ENCODE assay signal across 12 cellular contexts in genomic region chr20:25985597-25985996, GRCh38.
DNase-seq lines count a peak whose midpoint lies in the region; ATAC-seq and FAIRE-seq lines count a peak whose summit lies in the region.
"Had no signal": no experiment of that assay in that cellular context is flagged by ENCODE, and none has a peak within 500 bp of the region (broad histone marks: within the 10 kb centered on the region; RNA-seq: fewer than 3 reads in every experiment).

No MANE protein-coding gene starts in this region.

- ATAC-seq in activated naive CD4-positive, alpha-beta T cell treated with anti-CD3 and anti-CD28 coated beads, Interleukin-2, amount 50 U/mL, for 72 hours: no peak
- ATAC-seq in T-cell (replicated peaks in 1 of 4): no peak
- ATAC-seq in memory B cell (ENCODE audit: low read depth): no peak
- ATAC-seq: gastrocnemius medialis had no signal

- peak overlapping the region; percentile 21 for H3K4me3 Mint-ChIP-seq in activated naive CD4-positive, alpha-beta T cell treated with anti-CD3 and anti-CD28 coated beads, Interleukin-2, amount 10 ng/mL, durations not matched to agents 7 days and 5 days
- H3K4me3 Mint-ChIP-seq in T-cell (peak overlapping the region in 2 of 3 donors; percentile 60 to 68), memory B cell (peak overlapping the region; percentile 72)

- H3K9me3 Mint-ChIP-seq in activated naive CD4-positive, alpha-beta T cell treated with anti-CD3 and anti-CD28 coated beads, Interleukin-2, amount 10 ng/mL, durations not matched to agents 7 days and 5 days: no peaks in the 10 kb centered on the region
- H3K9me3 Mint-ChIP-seq in activated naive CD4-positive, alpha-beta T cell treated with anti-CD3 and anti-CD28 coated beads, Interleukin-2, amount 50 U/mL, for 72 hours: no peaks in the 10 kb centered on the region
- H3K9me3 Mint-ChIP-seq in T-cell (no peaks in the 10 kb centered on the region), memory B cell (no peaks in the 10 kb centered on the region)

- H3K4me1 Mint-ChIP-seq in activated naive CD4-positive, alpha-beta T cell treated with anti-CD3 and anti-CD28 coated beads, Interleukin-2, amount 10 ng/mL, durations not matched to agents 7 days and 5 days: peaks cover 8% of the 10 kb centered on the region
- H3K4me1 Mint-ChIP-seq in T-cell (peaks cover 21 to 42% (median 29%) of the 10 kb centered on the region in 3 donors), memory B cell (peaks cover 12% of the 10 kb centered on the region)

- peaks cover 11% of the 10 kb centered on the region for H3K27me3 Mint-ChIP-seq in activated naive CD4-positive, alpha-beta T cell treated with anti-CD3 and anti-CD28 coated beads, Interleukin-2, amount 10 ng/mL, durations not matched to agents 7 days and 5 days
- H3K27me3 Mint-ChIP-seq in T-cell (peaks cover 0 to 5% of the 10 kb centered on the region in 2 donors), memory B cell (peaks cover 5% of the 10 kb centered on the region)

- CTCF ChIA-PET in activated naive CD4-positive, alpha-beta T cell treated with anti-CD3 and anti-CD28 coated beads, Interleukin-2, amount 10 ng/mL, durations not matched to agents 7 days and 5 days (lab: Charles Lee): no interaction called here
- CTCF ChIA-PET in T-cell (lab: Charles Lee): no interaction called here

- no peak overlapping the region for H3K27ac Mint-ChIP-seq in activated naive CD4-positive, alpha-beta T cell treated with anti-CD3 and anti-CD28 coated beads, Interleukin-2, amount 10 ng/mL, durations not matched to agents 7 days and 5 days
- H3K27ac Mint-ChIP-seq in activated naive CD4-positive, alpha-beta T cell treated with anti-CD3 and anti-CD28 coated beads, Interleukin-2, amount 50 U/mL, for 72 hours: no peak overlapping the region
- H3K27ac Mint-ChIP-seq in T-cell (no peak overlapping the region), memory B cell (no peak overlapping the region)

- no peak for DNase-seq in activated naive CD4-positive, alpha-beta T cell treated with anti-CD3 and anti-CD28 coated beads, Interleukin-2, amount 10 ng/mL, durations not matched to agents 7 days and 5 days
- DNase-seq in activated naive CD4-positive, alpha-beta T cell treated with anti-CD3 and anti-CD28 coated beads, Interleukin-2, amount 50 U/mL, for 72 hours (ENCODE audit: low spot score in 2 of 2): no peak
- peak in 1 of 34 experiments; percentile 13 for DNase-seq in T-cell
- no peak for DNase-seq in memory B cell (ENCODE audit: low spot score in 2 of 2)
- DNase-seq in urothelium cell line (ENCODE audit: low spot score): no peak
- DNase-seq in NK-92 (lab: John Stamatoyannopoulos, UW; ENCODE audit: unreplicated experiment): no peak
- no peak for DNase-seq in NCI-H2081 treated with DMSO at 0.1 percent for 48 hours (lab: John Stamatoyannopoulos, UW)
- DNase-seq: NCI-H2081, NCI-H226, NCI-H748 treated with DMSO at 0.1 percent for 48 hours had no signal

- H3K36me3 Mint-ChIP-seq in activated naive CD4-positive, alpha-beta T cell treated with anti-CD3 and anti-CD28 coated beads, Interleukin-2, amount 10 ng/mL, durations not matched to agents 7 days and 5 days: no peaks in the 10 kb centered on the region
- peaks cover 0 to 5% of the 10 kb centered on the region in 2 donors for H3K36me3 Mint-ChIP-seq in activated naive CD4-positive, alpha-beta T cell treated with anti-CD3 and anti-CD28 coated beads, Interleukin-2, amount 50 U/mL, for 72 hours
- H3K36me3 Mint-ChIP-seq in T-cell: no peaks in the 10 kb centered on the region
- H3K36me3 Mint-ChIP-seq in memory B cell: peaks cover 2% of the 10 kb centered on the region

- POLR2A ChIA-PET in T-cell (lab: Charles Lee): no interaction called here

- peak; percentile 44 for FAIRE-seq in urothelium cell line (lab: Jason Lieb, UNC)
- FAIRE-seq: K562 had no signal

Comparison
In these comparisons a context has a peak if more than half of its experiments do, and no peak if none do; other contexts are left out.
1. H3K4me3 Mint-ChIP-seq: peak in every context shown above with its lines; median percentile 72 in memory B cell; 64 in T-cell; 21 in activated naive CD4-positive, alpha-beta T cell treated with anti-CD3 and anti-CD28 coated beads, Interleukin-2, amount 10 ng/mL, durations not matched to agents 7 days and 5 days.